ENCODE assay signal across 14 cellular contexts in the genomic region with DNA sequence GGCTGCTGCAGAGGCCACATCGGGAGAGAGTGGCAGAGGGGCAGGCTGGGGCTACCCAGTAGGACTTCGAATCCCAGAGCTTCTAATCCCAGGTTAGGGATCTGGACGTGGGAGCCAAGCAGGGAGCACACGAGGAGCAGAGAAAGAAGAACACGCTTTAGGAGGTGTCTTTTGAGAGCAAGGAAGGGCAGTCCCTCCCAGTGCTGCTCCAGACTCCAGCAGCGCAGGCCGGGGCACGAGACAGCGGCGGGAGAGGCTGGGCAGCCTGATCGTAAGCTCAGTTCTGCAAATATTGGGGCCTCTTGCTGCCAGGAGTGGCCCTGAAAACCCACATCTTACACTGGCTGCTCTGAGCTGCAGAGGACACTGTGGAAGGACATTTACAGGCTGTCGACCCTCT.
DNase-seq lines count a peak whose midpoint lies in the region; ATAC-seq and TF ChIP-seq lines count a peak whose summit lies in the region.
"Had no signal": no experiment of that assay in that cellular context is flagged by ENCODE, and none has a peak within 500 bp of the region (broad histone marks: within the 10 kb centered on the region; RNA-seq: fewer than 3 reads in every experiment).

No MANE protein-coding gene starts in this region.

- H3K9me3 Mint-ChIP-seq in natural killer cell treated with Interleukin-12 subunit alpha and Interleukin-12 subunit beta and Interleukin-15 and Interleukin-18, amount 100 ng/mL, for 72 hours = no peaks in the 10 kb centered on the region
- H3K9me3 Mint-ChIP-seq: CD4-positive, alpha-beta T cell had no signal

- H3K27me3 Mint-ChIP-seq in natural killer cell treated with Interleukin-12 subunit alpha and Interleukin-12 subunit beta and Interleukin-15 and Interleukin-18, amount 100 ng/mL, for 72 hours = no peaks in the 10 kb centered on the region
- H3K27me3 Mint-ChIP-seq: CD4-positive, alpha-beta T cell had no signal

- ATAC-seq in gastroesophageal sphincter = no peak
- ATAC-seq in natural killer cell treated with Interleukin-12 subunit alpha and Interleukin-12 subunit beta and Interleukin-15 and Interleukin-18, amount 100 ng/mL, for 72 hours = no peak
- ATAC-seq in upper lobe of left lung (ENCODE audit: low FRiP score in 2 of 2) = no peak
- no peak for ATAC-seq in HG03378 (IDR thresholded peaks at IDR 0.05; ENCODE audit: unreplicated experiment)
- no peak for ATAC-seq in GM21737 (IDR thresholded peaks at IDR 0.05; ENCODE audit: unreplicated experiment)
- ATAC-seq: activated CD4-positive, CD25-positive, alpha-beta regulatory T cell treated with anti-CD3 and anti-CD28 coated beads, Interleukin-2, amount 50 U/mL, for 24 hours had no signal

- H3K4me1 Mint-ChIP-seq in natural killer cell treated with Interleukin-12 subunit alpha and Interleukin-12 subunit beta and Interleukin-15 and Interleukin-18, amount 100 ng/mL, for 72 hours (ENCODE audit: low read depth in 2 of 2) = peaks cover 68 to 70% of the 10 kb centered on the region in 2 donors

- H3K9me3 ChIP-seq in gastroesophageal sphincter (no peaks in the 10 kb centered on the region), upper lobe of left lung (no peaks in the 10 kb centered on the region)

- peaks cover 22% of the 10 kb centered on the region for H3K36me3 Mint-ChIP-seq in natural killer cell treated with Interleukin-12 subunit alpha and Interleukin-12 subunit beta and Interleukin-15 and Interleukin-18, amount 100 ng/mL, for 72 hours

- WGBS in gastroesophageal sphincter (ENCODE audit: low coverage in 1 of 2), 2 donors = 78% methylated on average over 8 of the region's 12 CpGs; no CpG with 5 or more reads in 1 of the 2 donors
- 67 to 82% methylated on average over 11 to 12 of the region's 12 CpGs for WGBS in upper lobe of left lung, 2 donors

- no peak for TF ChIP-seq CTCF in gastroesophageal sphincter (IDR thresholded peaks at IDR 0.05)
- TF ChIP-seq CTCF in upper lobe of left lung (IDR thresholded peaks at IDR 0.05) = no peak

- TF ChIP-seq EP300 in gastroesophageal sphincter (IDR thresholded peaks at IDR 0.05) (no peak), upper lobe of left lung (IDR thresholded peaks at IDR 0.05) (no peak)

- no peak overlapping the region for H3K4me3 ChIP-seq in gastroesophageal sphincter
- no peak overlapping the region for H3K4me3 ChIP-seq in upper lobe of left lung

- peak overlapping the region; percentile 92 to 96 for H3K27ac Mint-ChIP-seq in natural killer cell treated with Interleukin-12 subunit alpha and Interleukin-12 subunit beta and Interleukin-15 and Interleukin-18, amount 100 ng/mL, for 72 hours
- H3K27ac Mint-ChIP-seq: CD4-positive, alpha-beta T cell had no signal

- peak overlapping the region; percentile 78 for H3K4me3 Mint-ChIP-seq in natural killer cell treated with Interleukin-12 subunit alpha and Interleukin-12 subunit beta and Interleukin-15 and Interleukin-18, amount 100 ng/mL, for 72 hours
- H3K4me3 Mint-ChIP-seq: CD4-positive, alpha-beta T cell had no signal

- H3K27me3 ChIP-seq in gastroesophageal sphincter = no peaks in the 10 kb centered on the region
- H3K27me3 ChIP-seq in upper lobe of left lung = no peaks in the 10 kb centered on the region

- TF ChIP-seq POLR2A in gastroesophageal sphincter (IDR thresholded peaks at IDR 0.05) = no peak
- no peak for TF ChIP-seq POLR2A in upper lobe of left lung (IDR thresholded peaks at IDR 0.05)

- DNase-seq in NCI-H1092 treated with DMSO at 0.1 percent for 48 hours (lab: John Stamatoyannopoulos, UW) (peak; percentile 61), NCI-H1092 (lab: John Stamatoyannopoulos, UW) (no peak), upper lobe of left lung (peak in 1 of 2 donors; percentile 52), amniotic stem cell (lab: John Stamatoyannopoulos, UW) (no peak)
- no peak for DNase-seq in natural killer cell treated with Interleukin-12 subunit alpha and Interleukin-12 subunit beta and Interleukin-15 and Interleukin-18, amount 100 ng/mL, for 72 hours (ENCODE audit: low spot score)
- DNase-seq: CD4-positive, alpha-beta T cell; EL; NCI-H187 treated with DMSO at 0.1 percent for 48 hours; NCI-H524 had no signal

- H3K36me3 ChIP-seq in gastroesophageal sphincter = peaks cover 0 to 14% of the 10 kb centered on the region in 2 donors
- peaks cover 0 to 33% (median 9%) of the 10 kb centered on the region in 4 donors for H3K36me3 ChIP-seq in upper lobe of left lung

- peaks cover 0 to 40% (median 13%) of the 10 kb centered on the region in 3 donors for H3K4me1 ChIP-seq in gastroesophageal sphincter
- peaks cover 28 to 48% (median 38%) of the 10 kb centered on the region in 4 donors for H3K4me1 ChIP-seq in upper lobe of left lung

- H3K27ac ChIP-seq in gastroesophageal sphincter (peak overlapping the region in 3 of 4 donors; percentile 26 to 48 (median 26)), upper lobe of left lung (peak overlapping the region; percentile 20 to 72 (median 69))
- H3K27ac ChIP-seq: 22Rv1 had no signal
